Comparison of ENCODE assay signal across 17 cellular contexts in the genomic region with DNA sequence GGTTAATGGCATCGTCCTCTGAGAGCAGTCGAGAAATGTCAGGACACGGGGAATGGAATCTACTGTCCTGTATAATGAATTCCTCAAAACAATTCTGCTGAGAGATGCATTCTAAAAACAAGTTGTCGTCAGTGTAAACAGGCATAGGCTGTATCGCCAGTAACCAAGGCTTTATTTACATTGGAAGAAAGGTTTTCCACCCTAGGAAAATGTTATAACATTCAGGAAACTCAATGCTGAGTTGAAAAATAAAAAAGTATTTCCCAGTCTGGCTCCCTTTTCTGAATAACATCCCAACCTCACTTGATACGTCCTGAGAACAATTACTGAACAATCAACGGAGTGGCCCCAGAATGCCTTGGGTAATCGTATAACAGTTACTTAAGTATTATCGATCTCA.
"Had no signal": no experiment of that assay in that cellular context is flagged by ENCODE, and none has a peak within 500 bp of the region (broad histone marks: within the 10 kb centered on the region; RNA-seq: fewer than 3 reads in every experiment).

No MANE protein-coding gene starts in this region.

- H3K4me3 Mint-ChIP-seq: activated CD4-positive, alpha-beta T cell treated with anti-CD3 and anti-CD28 coated beads for 36 hours; activated naive CD4-positive, alpha-beta T cell treated with anti-CD3 and anti-CD28 coated beads, Interleukin-2, amount 50 U/mL, for 24 hours had no signal

- ATAC-seq: foreskin keratinocyte had no signal

- H3K9me3 ChIP-seq: esophagus squamous epithelium, pancreas, stomach, thoracic aorta, uterus had no signal

- H3K36me3 ChIP-seq: brain microvascular endothelial cell, esophagus squamous epithelium, pancreas, stomach, thoracic aorta, uterus, WERI-Rb-1 had no signal

- H3K4me1 ChIP-seq: foreskin keratinocyte, pancreas, uterus had no signal

- FAIRE-seq: endometrium, pancreas had no signal

- H3K4me3 ChIP-seq: dorsolateral prefrontal cortex, esophagus squamous epithelium, pancreas, skin epidermis, stomach, thoracic aorta, uterus had no signal

- H3K27ac ChIP-seq: dorsolateral prefrontal cortex, foreskin keratinocyte, pancreas, stomach, thoracic aorta, uterus, WERI-Rb-1 had no signal

- H3K9me3 Mint-ChIP-seq: activated naive CD4-positive, alpha-beta T cell treated with anti-CD3 and anti-CD28 coated beads, Interleukin-2, amount 50 U/mL, for 24 hours; activated T-helper 17 cell treated with anti-CD3 and anti-CD28 coated beads, Interleukin-2, amount 50 U/mL, for 72 hours had no signal

- H3K27me3 ChIP-seq: brain microvascular endothelial cell, esophagus squamous epithelium, foreskin keratinocyte, stomach, uterus had no signal

- H3K27me3 Mint-ChIP-seq: activated T-helper 17 cell treated with anti-CD3 and anti-CD28 coated beads, Interleukin-2, amount 50 U/mL, for 72 hours had no signal

- DNase-seq: amygdala, cerebellar nuclear complex, dorsolateral prefrontal cortex, esophagus squamous epithelium, head of caudate nucleus, pancreas, stomach, uterus, WERI-Rb-1 had no signal

- H3K36me3 Mint-ChIP-seq: activated naive CD4-positive, alpha-beta T cell treated with anti-CD3 and anti-CD28 coated beads, Interleukin-2, amount 50 U/mL, for 24 hours had no signal
